Comparison of ENCODE assay signal across 20 cellular contexts in the genomic region with DNA sequence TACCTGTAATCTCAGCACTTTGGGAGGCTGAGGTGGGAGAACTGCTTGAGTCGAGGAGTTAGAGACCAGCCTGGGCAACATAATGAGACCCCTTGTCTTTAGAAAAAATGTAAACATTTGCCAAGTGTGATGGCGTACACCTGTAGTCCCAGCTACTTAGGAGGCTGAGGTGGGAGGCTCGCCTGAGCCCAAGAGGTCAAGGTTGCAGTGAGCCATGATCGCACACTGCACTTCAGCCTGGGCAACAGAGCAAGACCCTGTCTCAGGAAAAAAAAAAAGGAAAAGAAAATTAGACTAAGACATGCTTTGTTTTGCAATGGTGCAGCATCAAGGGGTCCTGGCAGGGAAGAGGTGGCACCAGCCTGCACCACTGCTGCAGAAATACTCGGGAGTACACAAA.
"Had no signal": no experiment of that assay in that cellular context is flagged by ENCODE, and none has a peak within 500 bp of the region (broad histone marks: within the 10 kb centered on the region; RNA-seq: fewer than 3 reads in every experiment).

No MANE protein-coding gene starts in this region.

- H3K9me3 Mint-ChIP-seq: activated naive CD8-positive, alpha-beta T cell treated with anti-CD3 and anti-CD28 coated beads, Interleukin-2, amount 10 ng/mL, durations not matched to agents 7 days and 5 days; brain; central memory CD8-positive, alpha-beta T cell; nephron; stimulated activated naive CD8-positive, alpha-beta T cell treated with anti-CD3 and anti-CD28 coated beads, Interleukin-15, Interleukin-2, amounts not matched to agents 100 ng/mL and 50 ng/mL, for 24 hours; T-helper 1 cell treated with Interleukin-12 subunit alpha and Interleukin-12 subunit beta and Interleukin-4 antibody, amounts not matched to agents 30 μg/mL and 1 μg/mL, for 36 hours had no signal

- H3K9me3 ChIP-seq: colonic mucosa, tibial nerve had no signal

- H3K36me3 ChIP-seq: colonic mucosa, tibial nerve had no signal

- H3K4me3 ChIP-seq: colonic mucosa, lung, tibial nerve had no signal

- H3K4me1 ChIP-seq: colonic mucosa had no signal

- H3K27ac ChIP-seq: colonic mucosa, tibial nerve, VCaP had no signal

- H3K4me3 Mint-ChIP-seq: activated naive CD8-positive, alpha-beta T cell treated with anti-CD3 and anti-CD28 coated beads, Interleukin-2, amount 10 ng/mL, durations not matched to agents 7 days and 5 days; brain; central memory CD8-positive, alpha-beta T cell; nephron; stimulated activated naive CD8-positive, alpha-beta T cell treated with anti-CD3 and anti-CD28 coated beads, Interleukin-15, Interleukin-2, amounts not matched to agents 100 ng/mL and 50 ng/mL, for 24 hours; T-helper 1 cell treated with Interleukin-12 subunit alpha and Interleukin-12 subunit beta and Interleukin-4 antibody, amounts not matched to agents 30 μg/mL and 1 μg/mL, for 36 hours had no signal

- H3K36me3 Mint-ChIP-seq: activated naive CD8-positive, alpha-beta T cell treated with anti-CD3 and anti-CD28 coated beads, Interleukin-2, amount 10 ng/mL, durations not matched to agents 7 days and 5 days; brain had no signal

- H3K27ac Mint-ChIP-seq: activated naive CD8-positive, alpha-beta T cell treated with anti-CD3 and anti-CD28 coated beads, Interleukin-2, amount 10 ng/mL, durations not matched to agents 7 days and 5 days; nephron; stimulated activated naive CD8-positive, alpha-beta T cell treated with anti-CD3 and anti-CD28 coated beads, Interleukin-15, Interleukin-2, amounts not matched to agents 100 ng/mL and 50 ng/mL, for 24 hours; T-helper 1 cell treated with Interleukin-12 subunit alpha and Interleukin-12 subunit beta and Interleukin-4 antibody, amounts not matched to agents 30 μg/mL and 1 μg/mL, for 36 hours had no signal

- DNase-seq: activated CD4-positive, alpha-beta T cell treated with anti-CD3 and anti-CD28 coated beads for 1 hour; activated CD4-positive, alpha-beta T cell treated with anti-CD3 and anti-CD28 coated beads, Interleukin-2, amount 50 U/mL, for 4 hours; activated naive CD4-positive, alpha-beta T cell; activated naive CD8-positive, alpha-beta T cell treated with anti-CD3 and anti-CD28 coated beads, Interleukin-2, amount 10 ng/mL, durations not matched to agents 7 days and 5 days; colonic mucosa; erythroblast; foreskin melanocyte; glutamatergic neuron; hippocampal formation; midbrain; nucleus accumbens; retina had no signal

- H3K27me3 ChIP-seq: colonic mucosa, tibial nerve had no signal

- H3K27me3 Mint-ChIP-seq: activated naive CD8-positive, alpha-beta T cell treated with anti-CD3 and anti-CD28 coated beads, Interleukin-2, amount 10 ng/mL, durations not matched to agents 7 days and 5 days; brain; stimulated activated naive CD8-positive, alpha-beta T cell treated with anti-CD3 and anti-CD28 coated beads, Interleukin-15, Interleukin-2, amounts not matched to agents 100 ng/mL and 50 ng/mL, for 24 hours had no signal
